ENCODE assay signal across 8 cellular contexts in the genomic region with DNA sequence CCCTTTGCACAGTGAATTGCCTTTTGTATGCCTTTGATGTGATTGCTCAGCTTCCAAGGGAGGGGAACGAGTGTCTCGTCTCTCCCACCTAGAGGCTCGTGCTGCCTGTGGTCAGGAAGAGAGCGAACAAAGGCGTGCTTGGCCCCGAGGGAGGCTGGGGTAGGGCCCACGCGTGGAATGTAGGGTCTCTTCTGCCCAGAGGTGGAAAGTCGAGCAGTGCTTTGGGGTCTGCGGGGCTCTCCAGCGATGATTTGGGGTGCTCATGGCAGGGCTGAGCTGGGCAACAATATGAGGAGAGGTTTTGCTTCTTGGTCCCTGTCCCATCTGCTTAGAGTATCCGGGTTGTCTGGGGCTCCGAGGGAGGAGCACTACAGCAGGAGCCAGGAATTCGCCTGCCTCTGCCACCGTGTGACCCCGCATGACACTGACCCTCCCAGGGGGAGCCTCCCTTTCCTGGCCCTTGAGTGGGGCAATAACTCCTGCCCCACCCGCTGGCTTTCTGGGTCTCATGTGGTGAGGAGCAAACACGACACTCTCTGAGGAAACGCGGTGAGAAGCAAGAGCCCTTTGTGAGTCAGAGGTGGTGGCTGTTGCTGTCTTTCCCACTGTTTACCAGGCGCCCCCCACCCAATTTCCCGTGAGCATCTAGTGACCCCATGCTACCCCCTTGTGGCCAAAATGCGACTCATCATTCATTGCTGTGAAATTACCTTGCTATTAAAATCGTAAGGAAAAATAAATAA. TPM values are rescaled to one million over a fixed set of nuclear protein-coding genes. Genes with fewer than 3 reads are reported as not detected.
DNase-seq lines count a peak whose midpoint lies in the region; ATAC-seq and TF ChIP-seq lines count a peak whose summit lies in the region.

No MANE protein-coding gene starts in this region.

- H3K4me1 ChIP-seq in colonic mucosa (peaks cover 27% of the 10 kb centered on the region), lung (ENCODE audit: control insufficient read depth in 2 of 2, insufficient read depth in 2 of 2, low read length in 2 of 2) (peaks cover 6 to 23% of the 10 kb centered on the region in 2 donors)

- H3K36me3 Mint-ChIP-seq in activated CD4-positive, alpha-beta T cell treated with anti-CD3 and anti-CD28 coated beads, Interleukin-2, amount 10 ng/mL, durations not matched to agents 24 days and 14 days (ENCODE audit: low read depth) = no peaks in the 10 kb centered on the region

- TF ChIP-seq CTCF in colonic mucosa (IDR thresholded peaks at IDR 0.05) = peak; percentile 56
- peak; percentile 29 for TF ChIP-seq CTCF in lung (IDR thresholded peaks at IDR 0.05; ENCODE audit: control extremely low read depth, extremely low read depth)

- 24 to 34% methylated on average over 24 of the region's 24 CpGs for WGBS in lung, 2 donors

- peak overlapping the region; percentile 60 to 83 for H3K9ac ChIP-seq in colonic mucosa (ENCODE audit: low read depth in 2 of 2, low read length in 2 of 2)

- no peaks in the 10 kb centered on the region for H3K9me3 Mint-ChIP-seq in activated CD4-positive, alpha-beta T cell treated with anti-CD3 and anti-CD28 coated beads, Interleukin-2, amount 10 ng/mL, durations not matched to agents 24 days and 14 days

- H3K27me3 Mint-ChIP-seq in activated CD4-positive, alpha-beta T cell treated with anti-CD3 and anti-CD28 coated beads, Interleukin-2, amount 10 ng/mL, durations not matched to agents 24 days and 14 days = no peaks in the 10 kb centered on the region

- DNase-seq in ELF-1 (ENCODE audit: low read depth, low spot score) (peak; percentile 89), NCI-H1694 (lab: John Stamatoyannopoulos, UW) (peak; percentile 54), colonic mucosa (peak; percentile 94), lung (ENCODE audit: low spot score) (peak; percentile 51), GDM1 (lab: John Stamatoyannopoulos, UW) (no peak)
- DNase-seq in activated CD4-positive, alpha-beta T cell treated with anti-CD3 and anti-CD28 coated beads, Interleukin-2, amount 10 ng/mL, durations not matched to agents 24 days and 14 days = peak; percentile 91
- peak; percentile 23 to 70 (median 48) for DNase-seq in stimulated activated CD4-positive, alpha-beta T cell treated with anti-CD3 and anti-CD28 coated beads, TNF-alpha, amount 100 ng/mL, for 4 hours (ENCODE audit: low read depth in 3 of 3)

- no peak for ATAC-seq in lung (ENCODE audit: insufficient read depth, low FRiP score)
- ATAC-seq in GM18867 (IDR thresholded peaks at IDR 0.05; ENCODE audit: unreplicated experiment) = no peak

- H3K4me3 ChIP-seq in colonic mucosa = no peak overlapping the region
- no peak overlapping the region for H3K4me3 ChIP-seq in lung

- no peaks in the 10 kb centered on the region for H3K36me3 ChIP-seq in colonic mucosa
- H3K36me3 ChIP-seq in lung (ENCODE audit: control insufficient read depth in 2 of 2, insufficient read depth in 2 of 2, low read length in 2 of 2) = no peaks in the 10 kb centered on the region

- peak overlapping the region; percentile 78 for H3K4me3 Mint-ChIP-seq in activated CD4-positive, alpha-beta T cell treated with anti-CD3 and anti-CD28 coated beads, Interleukin-2, amount 10 ng/mL, durations not matched to agents 24 days and 14 days

- intact Hi-C loops in activated CD4-positive, alpha-beta T cell treated with anti-CD3 and anti-CD28 coated beads, Interleukin-2, amount 10 ng/mL, durations not matched to agents 24 days and 14 days (cut with micrococcal nuclease) = loop anchor here (1.0 kb wide), 2 partner anchors 41 to 313 kb away; no protein-coding TSS in a partner anchor
- intact Hi-C loops in colonic mucosa (cut with DNase I) = loop anchor here (2.0 to 10.0 kb wide), 3 partner anchors 42 to 976 kb away; no protein-coding TSS in a partner anchor

- H3K9me3 ChIP-seq in colonic mucosa (no peaks in the 10 kb centered on the region), lung (ENCODE audit: control insufficient read depth in 2 of 2, insufficient read depth in 1 of 2, low read length in 1 of 2) (no peaks in the 10 kb centered on the region)

- peak overlapping the region; percentile 98 for H3K27ac Mint-ChIP-seq in activated CD4-positive, alpha-beta T cell treated with anti-CD3 and anti-CD28 coated beads, Interleukin-2, amount 10 ng/mL, durations not matched to agents 24 days and 14 days

- H3K27ac ChIP-seq in colonic mucosa = peak overlapping the region; percentile 94
- peak overlapping the region; percentile 83 to 88 for H3K27ac ChIP-seq in lung (ENCODE audit: low read depth in 1 of 2, low read length in 1 of 2)

- peaks cover 79% of the 10 kb centered on the region for H3K4me1 Mint-ChIP-seq in activated CD4-positive, alpha-beta T cell treated with anti-CD3 and anti-CD28 coated beads, Interleukin-2, amount 10 ng/mL, durations not matched to agents 24 days and 14 days

- H3K27me3 ChIP-seq in colonic mucosa = no peaks in the 10 kb centered on the region
- H3K27me3 ChIP-seq in lung (ENCODE audit: control insufficient read depth, insufficient read depth) = no peaks in the 10 kb centered on the region

RNA-seq across cellular contexts. Expression of a gene that starts 29.6 kb away (rescaled TPM):
- total RNA-seq in activated CD4-positive, alpha-beta T cell treated with anti-CD3 and anti-CD28 coated beads, Interleukin-2, amount 10 ng/mL, durations not matched to agents 24 days and 14 days = 171 and 172 TPM in 2 replicates
- total RNA-seq in colonic mucosa (100 to 1,000 TPM in 1 of 2 donors, 10 to 100 TPM in 1; 76.4 to 103 TPM), lung (100 to 1,000 TPM in 1 of 2 donors, 10 to 100 TPM in 1; 91.1 to 383 TPM)
- polyA plus RNA-seq in lung = 100 to 1,000 TPM in 1 of 2 donors, 10 to 100 TPM in 1; 95.3 to 124 TPM
